In genomic region chr4:73998040-73999011, GRCh38 we compare ENCODE assay signal across 8 cellular contexts.
A peak's percentile ranks its signal among the peaks of the same experiment; 100 is the strongest.
DNase-seq lines count a peak whose midpoint lies in the region; ATAC-seq and TF ChIP-seq lines count a peak whose summit lies in the region.

CXCL5 (minus strand) TSS chr4:73998677; CDS start chr4:73998581, 96 bp downstream.

- H3K4me1 ChIP-seq in ACC112 (ENCODE audit: control insufficient read depth, insufficient read depth, low read length, unreplicated experiment) (peaks cover 6% of the 10 kb centered on the region), mucosa of stomach (ENCODE audit: control insufficient read depth, insufficient read depth, low read length) (no peaks in the 10 kb centered on the region)

- H3K9ac ChIP-seq in mucosa of stomach (ENCODE audit: low read length) = peak within 1 kb of the TSS; percentile 24

- TF ChIP-seq CTCF in VCaP (conservative IDR thresholded peaks at IDR 0.05) (no peak), GM10266 (IDR thresholded peaks at IDR 0.05; ENCODE audit: control insufficient read depth, insufficient read depth, low read depth, missing control alignments) (no peak)

- H3K27ac ChIP-seq in ACC112 (ENCODE audit: low read depth, low read length) (peak within 1 kb of the TSS; percentile 61), VCaP (peak within 1 kb of the TSS; percentile 18; the same call in 1 of the 2 replicates)

- in situ Hi-C loops in KBM-7 (cut with MboI; ENCODE audit: low pct_unique_long_range_greater_than_20kb, low sequenced_read_pairs) = no loop called here

- no peaks in the 10 kb centered on the region for H3K27me3 ChIP-seq in ACC112 (ENCODE audit: insufficient read depth, low read length)
- peaks cover 13% of the 10 kb centered on the region for H3K27me3 ChIP-seq in mucosa of stomach (ENCODE audit: control insufficient read depth, insufficient read depth, low read length)

- no peaks in the 10 kb centered on the region for H3K36me3 ChIP-seq in ACC112 (ENCODE audit: insufficient read depth, low read length)
- no peaks in the 10 kb centered on the region for H3K36me3 ChIP-seq in mucosa of stomach (ENCODE audit: control insufficient read depth, insufficient read depth, low read length)

- H3K4me3 ChIP-seq in ACC112 (ENCODE audit: low read depth, low read length) (peak within 1 kb of the TSS; percentile 74), mucosa of stomach (ENCODE audit: low read length) (peak within 1 kb of the TSS; percentile 28)

- H3K9me3 ChIP-seq in mucosa of stomach (ENCODE audit: control insufficient read depth, low read length) = no peaks in the 10 kb centered on the region

- DNase-seq in globus pallidus (ENCODE audit: low spot score) (peak; percentile 8), KBM-7 (no peak), GM10266 (ENCODE audit: extremely low spot score) (no peak)
- no peak for DNase-seq in stimulated activated CD4-positive, alpha-beta T cell treated with anti-CD3 and anti-CD28 coated beads, Interleukin-4, amount 100 ng/mL, for 1 hour

- peaks cover 8% of the 10 kb centered on the region for H3K79me2 ChIP-seq in ACC112 (ENCODE audit: control insufficient read depth, insufficient read depth, low read length, unreplicated experiment)

- no peak for ATAC-seq in HG02571 (IDR thresholded peaks at IDR 0.05; ENCODE audit: unreplicated experiment)

- H2AFZ ChIP-seq in ACC112 (ENCODE audit: low read length, unreplicated experiment) = peak within 1 kb of the TSS; percentile 70
